ENCODE assay signal across 2 cellular contexts in the genomic region with DNA sequence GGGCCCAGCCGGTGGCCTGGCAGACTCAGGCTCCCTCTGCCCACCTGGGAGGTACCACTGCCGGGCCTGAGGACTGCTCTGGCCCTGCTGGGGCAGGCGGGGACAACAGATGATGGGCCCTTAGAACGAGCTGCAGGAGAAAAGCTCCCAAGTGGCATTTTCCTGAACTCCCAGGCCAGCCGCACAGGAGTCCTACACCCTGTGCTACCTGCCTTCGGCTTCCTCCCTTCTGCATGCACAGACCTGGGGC.
TF ChIP-seq lines count a peak whose summit lies in the region.

No MANE protein-coding gene starts in this region.

TF ChIP-seq in SK-N-SH treated with all-trans-retinoic acid at 6 μM for 48 hours, 23 proteins besides CTCF, POLR2A, EP300 and RAD21 (continued from another document):
- TF ChIP-seq, protein P1, sequence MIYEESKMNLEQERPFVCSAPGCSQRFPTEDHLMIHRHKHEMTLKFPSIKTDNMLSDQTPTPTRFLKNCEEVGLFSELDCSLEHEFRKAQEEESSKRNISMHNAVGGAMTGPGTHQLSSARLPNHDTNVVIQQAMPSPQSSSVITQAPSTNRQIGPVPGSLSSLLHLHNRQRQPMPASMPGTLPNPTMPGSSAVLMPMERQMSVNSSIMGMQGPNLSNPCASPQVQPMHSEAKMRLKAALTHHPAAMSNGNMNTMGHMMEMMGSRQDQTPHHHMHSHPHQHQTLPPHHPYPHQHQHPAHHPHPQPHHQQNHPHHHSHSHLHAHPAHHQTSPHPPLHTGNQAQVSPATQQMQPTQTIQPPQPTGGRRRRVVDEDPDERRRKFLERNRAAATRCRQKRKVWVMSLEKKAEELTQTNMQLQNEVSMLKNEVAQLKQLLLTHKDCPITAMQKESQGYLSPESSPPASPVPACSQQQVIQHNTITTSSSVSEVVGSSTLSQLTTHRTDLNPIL (CRISPR knock-in tag; IDR thresholded peaks at IDR 0.05; ENCODE audit: low read depth): no peak

TF ChIP-seq in SK-N-SH, 30 proteins besides CTCF, POLR2A, EP300 and RAD21 (continued from another document):
- TF ChIP-seq MAX (IDR thresholded peaks at IDR 0.05; ENCODE audit: low read depth): no peak
